ENCODE assay signal across 22 cellular contexts in genomic region chr5:103101079-103101732, GRCh38.
"Had no signal": no experiment of that assay in that cellular context is flagged by ENCODE, and none has a peak within 500 bp of the region (broad histone marks: within the 10 kb centered on the region; RNA-seq: fewer than 3 reads in every experiment).

No MANE protein-coding gene starts in this region.

- H3K27ac ChIP-seq: coronary artery, hepatocyte, left ventricle myocardium inferior, psoas muscle, right atrium auricular region, upper lobe of left lung had no signal

- DNase-seq: activated CD4-positive, alpha-beta memory T cell treated with anti-CD3 and anti-CD28 coated beads for 36 hours; activated CD4-positive, alpha-beta T cell treated with anti-CD3 and anti-CD28 coated beads for 48 hours; activated naive CD4-positive, alpha-beta T cell treated with Interleukin-2 at 50 U/mL for 16 hours; activated naive CD8-positive, alpha-beta T cell treated with anti-CD3 and anti-CD28 coated beads, Interleukin-2, amount 10 ng/mL, durations not matched to agents 7 days and 5 days; activated T-cell treated with anti-CD3 and anti-CD28 coated beads, Interleukin-2, amount 50 U/mL, for 48 hours; amygdala; cerebellar nuclear complex; foreskin fibroblast; glutamatergic neuron; immature natural killer cell; left ventricle myocardium inferior; mammary epithelial cell; midbrain; psoas muscle; stimulated activated CD4-positive, alpha-beta T cell treated with anti-CD3 and anti-CD28 coated beads, Interleukin-4, amount 100 ng/mL, for 4 hours; stimulated activated naive CD8-positive, alpha-beta T cell treated with anti-CD3 and anti-CD28 coated beads, Interleukin-15, Interleukin-2, amounts not matched to agents 100 U/mL and 50 U/mL, for 24 hours; T-helper 1 cell; upper lobe of left lung had no signal

- H3K4me1 Mint-ChIP-seq: activated naive CD8-positive, alpha-beta T cell treated with anti-CD3 and anti-CD28 coated beads, Interleukin-2, amount 10 ng/mL, durations not matched to agents 7 days and 5 days; immature natural killer cell had no signal

- H3K4me1 ChIP-seq: psoas muscle, right atrium auricular region, upper lobe of left lung had no signal

- H3K9me3 ChIP-seq: left ventricle myocardium inferior, psoas muscle, right atrium auricular region, upper lobe of left lung had no signal

- H3K4me3 ChIP-seq: coronary artery, hepatocyte, left ventricle myocardium inferior, psoas muscle, right atrium auricular region, upper lobe of left lung had no signal

- H3K27ac Mint-ChIP-seq: activated CD4-positive, alpha-beta memory T cell treated with anti-CD3 and anti-CD28 coated beads for 36 hours; activated naive CD8-positive, alpha-beta T cell treated with anti-CD3 and anti-CD28 coated beads, Interleukin-2, amount 10 ng/mL, durations not matched to agents 7 days and 5 days; immature natural killer cell; natural killer cell treated with Interleukin-12 subunit alpha and Interleukin-12 subunit beta and Interleukin-15 and Interleukin-18, amount 100 ng/mL, for 72 hours had no signal

- H3K27me3 Mint-ChIP-seq: activated CD4-positive, alpha-beta memory T cell treated with anti-CD3 and anti-CD28 coated beads for 36 hours; activated naive CD8-positive, alpha-beta T cell treated with anti-CD3 and anti-CD28 coated beads, Interleukin-2, amount 10 ng/mL, durations not matched to agents 7 days and 5 days; natural killer cell treated with Interleukin-12 subunit alpha and Interleukin-12 subunit beta and Interleukin-15 and Interleukin-18, amount 100 ng/mL, for 72 hours had no signal

- H3K27me3 ChIP-seq: hepatocyte, right atrium auricular region, upper lobe of left lung had no signal

- H3K9me3 Mint-ChIP-seq: activated CD4-positive, alpha-beta memory T cell treated with anti-CD3 and anti-CD28 coated beads for 36 hours; activated naive CD8-positive, alpha-beta T cell treated with anti-CD3 and anti-CD28 coated beads, Interleukin-2, amount 10 ng/mL, durations not matched to agents 7 days and 5 days; immature natural killer cell; natural killer cell treated with Interleukin-12 subunit alpha and Interleukin-12 subunit beta and Interleukin-15 and Interleukin-18, amount 100 ng/mL, for 72 hours had no signal

- ATAC-seq: psoas muscle; stimulated activated naive CD8-positive, alpha-beta T cell treated with anti-CD3 and anti-CD28 coated beads, Interleukin-15, Interleukin-2, amounts not matched to agents 100 U/mL and 50 U/mL, for 24 hours had no signal

- H3K4me3 Mint-ChIP-seq: activated CD4-positive, alpha-beta memory T cell treated with anti-CD3 and anti-CD28 coated beads for 36 hours; activated naive CD8-positive, alpha-beta T cell treated with anti-CD3 and anti-CD28 coated beads, Interleukin-2, amount 10 ng/mL, durations not matched to agents 7 days and 5 days; immature natural killer cell; natural killer cell treated with Interleukin-12 subunit alpha and Interleukin-12 subunit beta and Interleukin-15 and Interleukin-18, amount 100 ng/mL, for 72 hours had no signal
